8 cellular contexts compared by ENCODE assay signal in the genomic region with DNA sequence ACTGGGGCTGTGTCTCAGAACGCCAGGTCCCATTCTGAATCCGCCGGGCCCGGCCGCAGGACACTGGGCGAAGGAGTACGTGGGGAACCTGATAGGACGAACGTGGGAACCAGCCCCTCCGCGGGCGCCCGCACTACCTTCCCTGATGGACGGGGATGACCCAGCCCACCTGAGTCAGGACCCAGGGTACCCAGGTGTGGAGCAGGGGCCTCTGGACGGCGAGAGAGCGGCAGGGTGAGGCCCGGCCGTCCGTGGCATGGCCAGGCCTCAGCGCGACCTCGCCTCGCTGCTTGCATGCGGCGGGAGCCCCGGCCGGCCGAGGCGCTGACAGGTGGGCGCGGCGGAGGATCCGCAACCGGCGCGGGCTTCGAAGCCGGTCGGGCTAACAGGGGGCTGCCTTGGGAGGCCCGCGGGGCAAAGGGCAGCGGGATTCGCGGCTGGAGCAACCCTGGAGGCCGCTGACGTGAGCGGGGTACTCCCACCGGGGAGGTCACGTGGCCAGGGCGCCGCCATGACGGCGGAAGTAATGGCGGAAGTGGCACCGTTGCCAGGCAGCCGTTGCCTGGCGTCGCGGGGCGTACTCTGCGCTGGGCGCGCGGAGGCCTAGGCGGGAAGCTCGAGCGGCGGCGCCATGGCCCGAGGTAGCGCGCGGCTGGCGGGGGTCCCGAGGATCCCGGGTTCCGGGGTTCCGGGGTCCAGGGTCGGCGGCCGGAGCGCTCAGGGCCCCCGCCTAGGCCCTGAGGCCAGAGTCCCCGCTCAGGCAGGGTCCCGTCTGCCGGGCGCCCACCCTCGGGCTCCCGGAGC. TPM values are rescaled to one million over a fixed set of nuclear protein-coding genes. Genes with fewer than 3 reads are reported as not detected.
DNase-seq lines count a peak whose midpoint lies in the region; ATAC-seq and TF ChIP-seq lines count a peak whose summit lies in the region.

A gene (plus strand): TSS at position 580 of the 804 bp plus-strand sequence. CDS start 52 bp downstream, at position 632.

- H3K4me1 Mint-ChIP-seq in activated CD4-positive, alpha-beta T cell treated with anti-CD3 and anti-CD28 coated beads for 36 hours, result peaks cover 15% of the 10 kb centered on the region
- peaks cover 12% of the 10 kb centered on the region for H3K4me1 Mint-ChIP-seq in chondrocyte (ENCODE audit: low read depth)

- peak; percentile 78 for ATAC-seq in HG03442 (IDR thresholded peaks at IDR 0.05; ENCODE audit: unreplicated experiment)
- peak; percentile 92 for ATAC-seq in activated CD4-positive, alpha-beta T cell treated with anti-CD3 and anti-CD28 coated beads for 36 hours

- H3K36me3 Mint-ChIP-seq in activated CD4-positive, alpha-beta T cell treated with anti-CD3 and anti-CD28 coated beads for 36 hours (ENCODE audit: low read depth), result peaks cover 5% of the 10 kb centered on the region
- H3K36me3 Mint-ChIP-seq in chondrocyte (ENCODE audit: low read depth), result no peaks in the 10 kb centered on the region

- H3K27ac Mint-ChIP-seq in activated CD4-positive, alpha-beta T cell treated with anti-CD3 and anti-CD28 coated beads for 36 hours, result peak within 1 kb of the TSS; percentile 73
- peak within 1 kb of the TSS; percentile 86 for H3K27ac Mint-ChIP-seq in chondrocyte (ENCODE audit: unreplicated experiment)

- no peaks in the 10 kb centered on the region for H3K27me3 Mint-ChIP-seq in activated CD4-positive, alpha-beta T cell treated with anti-CD3 and anti-CD28 coated beads for 36 hours
- no peaks in the 10 kb centered on the region for H3K27me3 Mint-ChIP-seq in chondrocyte (ENCODE audit: low read depth)

- TF ChIP-seq CTCF in chondrocyte (IDR thresholded peaks at IDR 0.05), result no peak

- peak within 1 kb of the TSS; percentile 81 for H3K4me3 Mint-ChIP-seq in activated CD4-positive, alpha-beta T cell treated with anti-CD3 and anti-CD28 coated beads for 36 hours
- H3K4me3 Mint-ChIP-seq in chondrocyte (ENCODE audit: unreplicated experiment), result peak within 1 kb of the TSS; percentile 77

- intact Hi-C loops in activated CD4-positive, alpha-beta T cell treated with anti-CD3 and anti-CD28 coated beads for 36 hours (cut with DNase I, micrococcal nuclease), result loop anchor here in 1 of 2 experiments (1.0 kb wide), 9 partner anchors 8 to 139 kb away; a partner anchor contains a TSS

- H3K9me3 Mint-ChIP-seq in activated CD4-positive, alpha-beta T cell treated with anti-CD3 and anti-CD28 coated beads for 36 hours (ENCODE audit: low read depth), result no peaks in the 10 kb centered on the region
- H3K9me3 Mint-ChIP-seq in chondrocyte (ENCODE audit: low read depth), result no peaks in the 10 kb centered on the region

- POLR2A ChIA-PET in activated CD4-positive, alpha-beta T cell treated with anti-CD3 and anti-CD28 coated beads for 36 hours (lab: Charles Lee), result interaction anchor here (0.6 to 1.2 kb wide), 2 partner anchors 10 to 13 kb away, joined by 3 to 4 read pairs; a partner anchor contains a TSS

- DNase-seq in AML-193 (lab: John Stamatoyannopoulos, UW) (peak; percentile 79 to 85), GM19240 (ENCODE audit: insufficient read length, low spot score) (peak; percentile 100), NCI-H510A treated with DMSO at 0.1 percent for 48 hours (lab: John Stamatoyannopoulos, UW) (peak; percentile 78), chondrocyte (ENCODE audit: low spot score) (no peak), kidney glomerular epithelial cell (lab: John Stamatoyannopoulos, UW) (peak; percentile 64)
- peak; percentile 96 for DNase-seq in activated CD4-positive, alpha-beta T cell treated with anti-CD3 and anti-CD28 coated beads for 36 hours
- DNase-seq in stimulated activated CD4-positive, alpha-beta T cell treated with anti-CD3 and anti-CD28 coated beads, Interleukin-15, amount 100 ng/mL, for 24 hours, result peak; percentile 97

- CTCF ChIA-PET in activated CD4-positive, alpha-beta T cell treated with anti-CD3 and anti-CD28 coated beads for 36 hours (lab: Charles Lee), result interaction anchor here (0.6 to 2.4 kb wide), 7 partner anchors 11 to 426 kb away, joined by 3 to 9 read pairs (median 4); a partner anchor contains a TSS

RNA-seq across cellular contexts. Expression of the gene that starts here (rescaled TPM):
- 10 to 100 TPM; 43.6 to 55.9 TPM for total RNA-seq in activated CD4-positive, alpha-beta T cell treated with anti-CD3 and anti-CD28 coated beads for 36 hours
- total RNA-seq in chondrocyte, result 17.0 to 36.6 TPM (median 19.2 TPM) in 3 replicates
